In the genomic region with DNA sequence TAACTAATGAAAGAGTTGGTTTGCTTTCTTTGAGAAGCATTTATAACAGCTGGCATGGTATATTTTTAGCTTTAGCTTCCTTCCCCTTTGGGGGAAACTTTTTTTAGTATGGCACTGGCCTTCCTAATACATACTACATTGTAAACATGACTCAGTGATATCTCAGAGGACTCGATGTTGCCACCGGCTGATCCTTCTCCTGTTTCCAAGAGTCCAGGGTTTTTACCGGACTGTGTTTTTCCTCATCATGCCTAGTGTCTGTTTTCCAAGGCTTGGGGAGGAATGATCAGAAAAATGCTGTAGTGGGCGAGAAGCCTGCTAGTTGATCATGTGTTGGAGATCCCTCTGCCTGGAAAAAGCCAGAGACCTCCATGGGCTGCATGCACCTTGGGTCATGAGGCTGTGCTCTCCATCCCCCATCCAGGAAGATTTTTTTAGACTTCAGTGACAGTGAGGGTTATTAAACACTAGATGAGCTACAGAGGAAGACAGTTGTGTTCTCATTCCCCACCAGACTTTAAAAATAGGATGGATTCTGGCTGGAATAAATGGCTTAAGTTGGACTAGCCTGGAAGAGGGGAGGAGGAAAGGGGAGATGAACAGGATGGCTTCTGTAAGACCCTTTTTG, we compare ENCODE assay signal across 10 cellular contexts.
DNase-seq lines count a peak whose midpoint lies in the region; ATAC-seq and TF ChIP-seq lines count a peak whose summit lies in the region.
"Had no signal": no experiment of that assay in that cellular context is flagged by ENCODE, and none has a peak within 500 bp of the region (broad histone marks: within the 10 kb centered on the region; RNA-seq: fewer than 3 reads in every experiment).

No MANE protein-coding gene starts in this region.

- WGBS in mesenchymal stem cell: 67% methylated on average over 4 of the region's 4 CpGs
- WGBS in tibial nerve, 2 donors: 40 to 51% methylated on average over 4 of the region's 4 CpGs

- no peak overlapping the region for H2BK5ac ChIP-seq in mesenchymal stem cell (ENCODE audit: low read depth, low read length, poor library complexity, severe bottlenecking)

- no peaks in the 10 kb centered on the region for H3K36me3 Mint-ChIP-seq in activated T-helper 17 cell treated with anti-CD3 and anti-CD28 coated beads, Interleukin-2, amount 50 U/mL, for 72 hours (ENCODE audit: low read depth)

- H3K4ac ChIP-seq in mesenchymal stem cell (ENCODE audit: low read depth in 1 of 2, low read length in 2 of 2): no peak overlapping the region

- H3K23ac ChIP-seq in mesenchymal stem cell (ENCODE audit: low read length in 2 of 2): no peak overlapping the region

- peaks cover 4% of the 10 kb centered on the region for H3K27me3 Mint-ChIP-seq in activated T-helper 17 cell treated with anti-CD3 and anti-CD28 coated beads, Interleukin-2, amount 50 U/mL, for 72 hours

- H3K9me3 ChIP-seq in mesenchymal stem cell (ENCODE audit: control insufficient read depth, low read length): no peaks in the 10 kb centered on the region
- no peaks in the 10 kb centered on the region for H3K9me3 ChIP-seq in tibial nerve

- H3K27ac Mint-ChIP-seq in activated T-helper 17 cell treated with anti-CD3 and anti-CD28 coated beads, Interleukin-2, amount 50 U/mL, for 72 hours: no peak overlapping the region

- no peak for TF ChIP-seq CTCF in tibial nerve (IDR thresholded peaks at IDR 0.05)

- H3K4me1 Mint-ChIP-seq in activated T-helper 17 cell treated with anti-CD3 and anti-CD28 coated beads, Interleukin-2, amount 50 U/mL, for 72 hours: no peaks in the 10 kb centered on the region
- H3K4me1 Mint-ChIP-seq: neural crest cell had no signal

- ATAC-seq in HG02763 (IDR thresholded peaks at IDR 0.05; ENCODE audit: unreplicated experiment) (no peak), GM19463 (IDR thresholded peaks at IDR 0.05; ENCODE audit: unreplicated experiment) (no peak)
- no peak for ATAC-seq in activated T-helper 17 cell treated with anti-CD3 and anti-CD28 coated beads, Interleukin-2, amount 50 U/mL, for 72 hours (replicated peaks)

- no peaks in the 10 kb centered on the region for H3K9me3 Mint-ChIP-seq in activated T-helper 17 cell treated with anti-CD3 and anti-CD28 coated beads, Interleukin-2, amount 50 U/mL, for 72 hours

- no peak overlapping the region for H2AFZ ChIP-seq in mesenchymal stem cell (ENCODE audit: low read depth, low read length)

- H4K8ac ChIP-seq in mesenchymal stem cell (ENCODE audit: low read length): no peak overlapping the region

- H3K4me3 Mint-ChIP-seq in activated T-helper 17 cell treated with anti-CD3 and anti-CD28 coated beads, Interleukin-2, amount 50 U/mL, for 72 hours: no peak overlapping the region
- H3K4me3 Mint-ChIP-seq: neural crest cell had no signal

- no peak overlapping the region for H2AK5ac ChIP-seq in mesenchymal stem cell (ENCODE audit: low read length, severe bottlenecking)

- H3K14ac ChIP-seq in mesenchymal stem cell (ENCODE audit: low read length in 2 of 2): no peak overlapping the region

- H3K27ac ChIP-seq in cingulate gyrus (ENCODE audit: low read depth, low read length): peak overlapping the region; percentile 80
- no peak overlapping the region for H3K27ac ChIP-seq in mesenchymal stem cell (ENCODE audit: low read length, poor library complexity, severe bottlenecking)
- H3K27ac ChIP-seq in tibial nerve: peak overlapping the region; percentile 17 to 88 (median 57)
- H3K27ac ChIP-seq: epithelial cell of prostate had no signal

- no peak overlapping the region for H3K4me2 ChIP-seq in mesenchymal stem cell (ENCODE audit: low read length, poor library complexity, severe bottlenecking)

- peaks cover 38% of the 10 kb centered on the region for H3K79me1 ChIP-seq in mesenchymal stem cell (replicated peaks; ENCODE audit: low read length, poor library complexity, severe bottlenecking)

- no peak overlapping the region for H2BK120ac ChIP-seq in mesenchymal stem cell (ENCODE audit: low read depth, low read length)

- H2BK15ac ChIP-seq in mesenchymal stem cell (ENCODE audit: low read depth, poor library complexity, severe bottlenecking): no peak overlapping the region

- DNase-seq in Kasumi-1 (lab: John Stamatoyannopoulos, UW) (peak; percentile 29 to 43), mesenchymal stem cell (peak; percentile 82), tibial nerve (ENCODE audit: low spot score in 2 of 2) (peak in 1 of 2 donors; percentile 50)
- DNase-seq: activated T-cell treated with anti-CD3 and anti-CD28 coated beads, Interleukin-2, amount 50 U/mL, for 48 hours had no signal

- H3K4me1 ChIP-seq in mesenchymal stem cell (ENCODE audit: control insufficient read depth, insufficient read depth, low read depth, low read length) (no peaks in the 10 kb centered on the region), tibial nerve (peaks cover 0 to 50% (median 22%) of the 10 kb centered on the region in 4 donors)

- H3K27me3 ChIP-seq in mesenchymal stem cell (ENCODE audit: control insufficient read depth in 1 of 2, insufficient read depth in 1 of 2, low read length in 2 of 2) (no peaks in the 10 kb centered on the region), tibial nerve (no peaks in the 10 kb centered on the region)

- TF ChIP-seq POLR2A in tibial nerve (IDR thresholded peaks at IDR 0.05): no peak

- H4K91ac ChIP-seq in mesenchymal stem cell (ENCODE audit: low read length): no peak overlapping the region

- H3K4me3 ChIP-seq in mesenchymal stem cell (ENCODE audit: insufficient read depth in 1 of 2, low read depth in 1 of 2, low read length in 2 of 2): peak overlapping the region in 1 of 2 experiments; percentile 45
- no peak overlapping the region for H3K4me3 ChIP-seq in tibial nerve

- H3K18ac ChIP-seq in mesenchymal stem cell (ENCODE audit: low read depth in 1 of 2, low read length in 2 of 2): peak overlapping the region in 1 of 2 experiments; percentile 46

- H3K9ac ChIP-seq in mesenchymal stem cell (ENCODE audit: low read length): peak overlapping the region; percentile 74

- TF ChIP-seq EP300 in tibial nerve (IDR thresholded peaks at IDR 0.05): peak in 1 of 2 donors; percentile 59

- peak overlapping the region in 1 of 2 experiments; percentile 32 for H2BK12ac ChIP-seq in mesenchymal stem cell (ENCODE audit: low read length in 2 of 2)

- H3K36me3 ChIP-seq in mesenchymal stem cell (ENCODE audit: control insufficient read depth in 1 of 2, insufficient read depth in 2 of 2, low read depth in 1 of 2, low read length in 2 of 2) (peaks cover 2 to 8% of the 10 kb centered on the region in 2 experiments), tibial nerve (no peaks in the 10 kb centered on the region)
